In genomic region chr7:158723714-158724385, GRCh38 we compare ENCODE assay signal across 25 cellular contexts. TPM values are rescaled to one million over a fixed set of nuclear protein-coding genes. Genes with fewer than 3 reads are reported as not detected.
DNase-seq lines count a peak whose midpoint lies in the region; ATAC-seq, FAIRE-seq and TF ChIP-seq lines count a peak whose summit lies in the region.
"Had no signal": no experiment of that assay in that cellular context is flagged by ENCODE, and none has a peak within 500 bp of the region (broad histone marks: within the 10 kb centered on the region; RNA-seq: fewer than 3 reads in every experiment).

No MANE protein-coding gene starts in this region.

- no peak overlapping the region for H3K9ac ChIP-seq in endodermal cell (ENCODE audit: extremely low read depth, low read length, poor library complexity, severe bottlenecking)
- H3K9ac ChIP-seq: KMS-11 had no signal

- H3K27ac ChIP-seq in A549 (no peak overlapping the region), Panc1 (ENCODE audit: low read length) (no peak overlapping the region), endodermal cell (ENCODE audit: low read depth, low read length) (no peak overlapping the region)
- H3K27ac ChIP-seq: KMS-11, PC-9 had no signal

- ATAC-seq in A549, result peak; percentile 26 to 36; a peak in 5 of 6 replicates
- 0 out of 2 replicates have a peak, but pooled peaks have one; percentile 15 for ATAC-seq in Panc1
- no peak for ATAC-seq in GM19455 (IDR thresholded peaks at IDR 0.05; ENCODE audit: unreplicated experiment)

- TF ChIP-seq CTCF in A549 (IDR thresholded peaks at IDR 0.05) (no peak), Panc1 (IDR thresholded peaks at IDR 0.05) (no peak), endodermal cell (conservative IDR thresholded peaks at IDR 0.05) (no peak)

- H3K4me3 ChIP-seq in A549 (no peak overlapping the region), Panc1 (ENCODE audit: low read depth in 2 of 2, low read length in 2 of 2) (no peak overlapping the region), endodermal cell (ENCODE audit: low read length) (no peak overlapping the region)
- H3K4me3 ChIP-seq: PC-9 had no signal

- H3K4me3 Mint-ChIP-seq in endodermal cell, result no peak overlapping the region
- H3K4me3 Mint-ChIP-seq: CD14-positive monocyte, H9 had no signal

- DNase-seq in A549 (ENCODE audit: low read depth in 1 of 2, low spot score in 1 of 2), result no peak
- DNase-seq in AG20443 (ENCODE audit: low spot score), result peak; percentile 4
- DNase-seq in Panc1 (ENCODE audit: low read depth, low spot score), result no peak
- DNase-seq in endodermal cell, result no peak
- no peak for DNase-seq in DMS153 (lab: John Stamatoyannopoulos, UW)
- no peak for DNase-seq in NCI-H1417 treated with DMSO at 0.1 percent for 48 hours (lab: John Stamatoyannopoulos, UW)
- DNase-seq in DMS 273 treated with DMSO at 0.1 percent for 48 hours (lab: John Stamatoyannopoulos, UW), result no peak
- DNase-seq: BE2C, COR-L47, DMS79, GF-D8, H9, IMR-90, MM.1S, NCI-H1694, NCI-H2029 treated with DMSO at 0.1 percent for 48 hours, NCI-H446 treated with DMSO at 0.1 percent for 48 hours, NCI-H526, PC-9, RPMI8226, SHP77 treated with DMSO at 0.1 percent for 48 hours had no signal

- H3K27me3 Mint-ChIP-seq in endodermal cell (ENCODE audit: insufficient read depth), result peaks cover 5% of the 10 kb centered on the region

- WGBS in A549 (ENCODE audit: missing lambda C conversion rate), result 78% methylated on average over 12 of the region's 12 CpGs
- 83 to 91% methylated on average over 5 to 12 of the region's 12 CpGs for WGBS in endodermal cell (ENCODE audit: insufficient coverage in 1 of 2, insufficient read length in 1 of 2), 2 experiments

- H3K4me1 ChIP-seq in A549 (no peaks in the 10 kb centered on the region), Panc1 (ENCODE audit: control insufficient read depth, insufficient read depth, low read length) (no peaks in the 10 kb centered on the region), endodermal cell (ENCODE audit: control insufficient read depth, insufficient read depth, low read length) (no peaks in the 10 kb centered on the region)
- H3K4me1 ChIP-seq: BE2C had no signal

- H3K9me3 ChIP-seq in A549, result no peaks in the 10 kb centered on the region
- H3K9me3 ChIP-seq in Panc1 (ENCODE audit: control insufficient read depth, insufficient read depth, low read depth, low read length), result no peaks in the 10 kb centered on the region
- no peaks in the 10 kb centered on the region for H3K9me3 ChIP-seq in endodermal cell (ENCODE audit: control insufficient read depth, low read length)
- H3K9me3 ChIP-seq: BE2C had no signal

- TF ChIP-seq POLR2A in A549 (IDR thresholded peaks at IDR 0.05; ENCODE audit: low read length), result no peak

- CTCF ChIA-PET in A549 (lab: Yijun Ruan, JAX) (interaction anchor here (0.9 kb wide), 1 partner anchor 12 kb away, joined by 3 read pairs; no protein-coding TSS in a partner anchor), Panc1 (lab: Charles Lee) (no interaction called here)

- no peak for TF ChIP-seq EP300 in A549 (IDR thresholded peaks at IDR 0.05)

- intact Hi-C loops in Panc1 (cut with micrococcal nuclease; ENCODE audit: unreplicated experiment), result no loop called here

- BruUV-seq in Panc1 (replicated peaks; lab: Mats Ljungman, UMichigan), result no TSS peak

- no peaks in the 10 kb centered on the region for H3K4me1 Mint-ChIP-seq in endodermal cell

- no peaks in the 10 kb centered on the region for H3K36me3 ChIP-seq in Panc1 (ENCODE audit: control insufficient read depth, insufficient read depth, low read length)
- H3K36me3 ChIP-seq in endodermal cell (ENCODE audit: control insufficient read depth, insufficient read depth, low read length), result no peaks in the 10 kb centered on the region
- H3K36me3 ChIP-seq: BE2C had no signal

- peak overlapping the region; percentile 7 for H3K27ac Mint-ChIP-seq in endodermal cell
- H3K27ac Mint-ChIP-seq: H9 had no signal

- no peak for TF ChIP-seq RAD21 in A549 (conservative IDR thresholded peaks at IDR 0.05 in 1 of 2, IDR thresholded peaks at IDR 0.05 in 1 of 2)

- no peak overlapping the region for H3K4me2 ChIP-seq in A549
- H3K4me2 ChIP-seq: KMS-11, PC-9 had no signal

- H3K27me3 ChIP-seq in Panc1 (ENCODE audit: control insufficient read depth, insufficient read depth, low read length), result peaks cover 2% of the 10 kb centered on the region; the same call in 1 of the 2 replicates
- H3K27me3 ChIP-seq in endodermal cell (ENCODE audit: control insufficient read depth, insufficient read depth, low read length, poor library complexity, severe bottlenecking), result peaks cover under 1% of the 10 kb centered on the region
- H3K27me3 ChIP-seq: BE2C had no signal

- FAIRE-seq in A549 (lab: Jason Lieb, UNC), result no peak
- FAIRE-seq: GM12892 had no signal

- H3K36me3 Mint-ChIP-seq in endodermal cell (ENCODE audit: low read depth), result no peaks in the 10 kb centered on the region
- H3K36me3 Mint-ChIP-seq: CD14-positive monocyte had no signal

- POLR2A ChIA-PET in A549 (lab: Yijun Ruan, JAX), result interaction anchor here (0.8 kb wide), 1 partner anchor 95 kb away, joined by 3 read pairs; no protein-coding TSS in a partner anchor
- POLR2A ChIA-PET in Panc1 (lab: Charles Lee), result no interaction called here

- in situ Hi-C loops in Panc1 (cut with HindIII; ENCODE audit: low pct_unique_long_range_greater_than_20kb, low sequenced_read_pairs), result no loop called here

- H3K9me3 Mint-ChIP-seq in endodermal cell, result no peaks in the 10 kb centered on the region
- H3K9me3 Mint-ChIP-seq: H9 had no signal

TF ChIP-seq in A549, 52 proteins besides CTCF, POLR2A, EP300 and RAD21:
- TF ChIP-seq ESRRA (IDR thresholded peaks at IDR 0.05; ENCODE audit: borderline replicate concordance, low read length), result no peak
- no peak for TF ChIP-seq ATOH8 (CRISPR knock-in tag; IDR thresholded peaks at IDR 0.05; ENCODE audit: low read depth)
- no peak for TF ChIP-seq CHD4 (IDR thresholded peaks at IDR 0.05; ENCODE audit: borderline replicate concordance)
- no peak for TF ChIP-seq HOXB5 (CRISPR knock-in tag; IDR thresholded peaks at IDR 0.05)
- no peak for TF ChIP-seq GATA3 (IDR thresholded peaks at IDR 0.05; ENCODE audit: borderline replicate concordance)
- no peak for TF ChIP-seq HES2 (IDR thresholded peaks at IDR 0.05)
- TF ChIP-seq MAFK (IDR thresholded peaks at IDR 0.05; ENCODE audit: partially characterized antibody), result no peak
- no peak for TF ChIP-seq CHD2 (IDR thresholded peaks at IDR 0.05; ENCODE audit: low read length, partially characterized antibody)
- no peak for TF ChIP-seq ELK1 (IDR thresholded peaks at IDR 0.05; ENCODE audit: low read depth, low read length)
- no peak for TF ChIP-seq E2F6 (IDR thresholded peaks at IDR 0.05; ENCODE audit: borderline replicate concordance, low read depth)
- TF ChIP-seq BHLHE40 (IDR thresholded peaks at IDR 0.05; ENCODE audit: low read depth, low read length), result no peak

RNA-seq across cellular contexts. Expression of gene NCAPG2, which starts 19.2 kb away (rescaled TPM):
- polyA plus RNA-seq in A549 (2011; rRNA removed) (49.2 and 63.0 TPM in 2 replicates), A549 (2017; fragmentation: RNase III; extraction: RNeasy Plus Mini Kit Qiagen cat#74134 plus additional on column Dnase treatment) (49.4 to 54.0 TPM (median 53.8 TPM) in 3 replicates)
- 39.7 and 41.5 TPM in 2 replicates for polyA plus RNA-seq in A549 (2012; cell fraction: cytosol; rRNA removed)
- polyA plus RNA-seq in A549 (2012; cell fraction: nucleus; rRNA removed), result 34.7 and 47.1 TPM in 2 replicates
- polyA minus RNA-seq in A549 (2011; rRNA and poly(A)+ RNA removed), result 70.8 and 71.5 TPM in 2 replicates
- total RNA-seq in Panc1 (2021; ENCODE audit: unreplicated experiment) (81.4 TPM), endodermal cell (10 to 100 TPM; 58.7 to 77.1 TPM)
- 40.0 TPM for polyA plus RNA-seq in Panc1 (2012; ENCODE audit: insufficient read length)
- 54.0 TPM for polyA plus RNA-seq in endodermal cell (2013, experiment 1 of 2)
- 49.2 TPM for polyA plus RNA-seq in endodermal cell (2013, experiment 2 of 2)
